ENCODE assay signal across 31 cellular contexts in genomic region chr12:125090437-125090836, GRCh38.
"Had no signal": no experiment of that assay in that cellular context is flagged by ENCODE, and none has a peak within 500 bp of the region (broad histone marks: within the 10 kb centered on the region; RNA-seq: fewer than 3 reads in every experiment).

No MANE protein-coding gene starts in this region.

- H3K4me3 ChIP-seq: ovary, psoas muscle, skin epidermis, smooth muscle cell, spleen, suprapubic skin, testis, tibial artery, transverse colon, upper lobe of right lung, vagina had no signal

- DNase-seq: naive thymus-derived CD8-positive, alpha-beta T cell; nephron progenitor cell; occipital lobe; ovary; psoas muscle; right cardiac atrium; spleen; stimulated activated CD4-positive, alpha-beta T cell treated with anti-CD3 and anti-CD28 coated beads, Interleukin-12 subunit alpha, Interleukin-12 subunit beta, amount 100 ng/mL, for 4 hours; stimulated activated CD4-positive, alpha-beta T cell treated with anti-CD3 and anti-CD28 coated beads, Interleukin-1b, Interleukin-23, amount 100 ng/mL, for 48 hours; stimulated activated CD4-positive, alpha-beta T cell treated with anti-CD3 and anti-CD28 coated beads, Interleukin-4, amount 100 ng/mL, for 1 hour; stimulated activated CD4-positive, alpha-beta T cell treated with anti-CD3 and anti-CD28 coated beads, Interleukin-4, amount 100 ng/mL, for 4 hours; stimulated activated CD8-positive, alpha-beta memory T cell treated with anti-CD3 and anti-CD28 coated beads, Interleukin-4, amount 100 ng/mL, for 48 hours; stimulated activated naive CD4-positive, alpha-beta T cell; stimulated activated naive CD8-positive, alpha-beta T cell treated with anti-CD3 and anti-CD28 coated beads, Interleukin-15, amount 100 ng/mL, for 72 hours; stimulated activated naive CD8-positive, alpha-beta T cell treated with anti-CD3 and anti-CD28 coated beads, Interleukin-15, Interleukin-2, amounts not matched to agents 100 U/mL and 50 U/mL, for 24 hours; testis; tibial artery; transverse colon; upper lobe of right lung had no signal

- H3K27ac ChIP-seq: neutrophil, ovary, parathyroid adenoma, psoas muscle, skin epidermis, spleen, suprapubic skin, testis, tibial artery, transverse colon, upper lobe of right lung, vagina had no signal

- H3K27ac Mint-ChIP-seq: naive thymus-derived CD8-positive, alpha-beta T cell; natural killer cell treated with Interleukin-12 subunit alpha and Interleukin-12 subunit beta and Interleukin-15 and Interleukin-18, amount 100 ng/mL, for 72 hours; nephron progenitor cell; progenitor cell of endocrine pancreas; stimulated activated memory B cell treated with anti-CD40 and anti-IgM and Interleukin-4, amounts not matched to agents 10 μg/mL and 1 μg/mL and 100 μg/mL, for 72 hours; stimulated activated naive CD8-positive, alpha-beta T cell treated with anti-CD3 and anti-CD28 coated beads, Interleukin-15, amount 100 ng/mL, for 72 hours; type B pancreatic cell had no signal

- ATAC-seq: naive thymus-derived CD8-positive, alpha-beta T cell; natural killer cell treated with Interleukin-12 subunit alpha and Interleukin-12 subunit beta and Interleukin-15 and Interleukin-18, amount 100 ng/mL, for 72 hours; psoas muscle; right cardiac atrium; sciatic nerve; stimulated activated memory B cell treated with anti-CD40 and anti-IgM and Interleukin-4, amounts not matched to agents 10 μg/mL and 1 μg/mL and 100 μg/mL, for 72 hours; stimulated activated naive CD8-positive, alpha-beta T cell treated with anti-CD3 and anti-CD28 coated beads, Interleukin-15, amount 100 ng/mL, for 72 hours; stimulated activated naive CD8-positive, alpha-beta T cell treated with anti-CD3 and anti-CD28 coated beads, Interleukin-15, Interleukin-2, amounts not matched to agents 100 U/mL and 50 U/mL, for 24 hours; upper lobe of right lung had no signal

- H2AFZ ChIP-seq: parathyroid adenoma had no signal

- H3K27me3 ChIP-seq: neutrophil, ovary, spleen, suprapubic skin, testis, tibial artery, transverse colon, upper lobe of right lung, vagina had no signal

- H3K4me3 Mint-ChIP-seq: naive thymus-derived CD8-positive, alpha-beta T cell; natural killer cell treated with Interleukin-12 subunit alpha and Interleukin-12 subunit beta and Interleukin-15 and Interleukin-18, amount 100 ng/mL, for 72 hours; nephron progenitor cell; neural crest cell; stimulated activated memory B cell treated with anti-CD40 and anti-IgM and Interleukin-4, amounts not matched to agents 10 μg/mL and 1 μg/mL and 100 μg/mL, for 72 hours; stimulated activated naive CD8-positive, alpha-beta T cell treated with anti-CD3 and anti-CD28 coated beads, Interleukin-15, amount 100 ng/mL, for 72 hours; type B pancreatic cell had no signal

- H3K4me1 Mint-ChIP-seq: stimulated activated memory B cell treated with anti-CD40 and anti-IgM and Interleukin-4, amounts not matched to agents 10 μg/mL and 1 μg/mL and 100 μg/mL, for 72 hours; stimulated activated naive CD8-positive, alpha-beta T cell treated with anti-CD3 and anti-CD28 coated beads, Interleukin-15, amount 100 ng/mL, for 72 hours had no signal

- H3K9me3 Mint-ChIP-seq: naive thymus-derived CD8-positive, alpha-beta T cell; natural killer cell treated with Interleukin-12 subunit alpha and Interleukin-12 subunit beta and Interleukin-15 and Interleukin-18, amount 100 ng/mL, for 72 hours; nephron progenitor cell; neural crest cell; stimulated activated memory B cell treated with anti-CD40 and anti-IgM and Interleukin-4, amounts not matched to agents 10 μg/mL and 1 μg/mL and 100 μg/mL, for 72 hours; stimulated activated naive CD8-positive, alpha-beta T cell treated with anti-CD3 and anti-CD28 coated beads, Interleukin-15, amount 100 ng/mL, for 72 hours; type B pancreatic cell had no signal

- H3K4me1 ChIP-seq: parathyroid adenoma, psoas muscle, testis, tibial artery had no signal

- H3K27me3 Mint-ChIP-seq: naive thymus-derived CD8-positive, alpha-beta T cell; natural killer cell treated with Interleukin-12 subunit alpha and Interleukin-12 subunit beta and Interleukin-15 and Interleukin-18, amount 100 ng/mL, for 72 hours; progenitor cell of endocrine pancreas; stimulated activated memory B cell treated with anti-CD40 and anti-IgM and Interleukin-4, amounts not matched to agents 10 μg/mL and 1 μg/mL and 100 μg/mL, for 72 hours; stimulated activated naive CD8-positive, alpha-beta T cell treated with anti-CD3 and anti-CD28 coated beads, Interleukin-15, amount 100 ng/mL, for 72 hours; type B pancreatic cell had no signal

- H3K9ac ChIP-seq: parathyroid adenoma had no signal

- H3K9me3 ChIP-seq: neutrophil, ovary, psoas muscle, spleen, suprapubic skin, testis, tibial artery, transverse colon, upper lobe of right lung, vagina had no signal

- H3K4me2 ChIP-seq: smooth muscle cell had no signal

- H3K36me3 ChIP-seq: neutrophil, ovary had no signal
